9 cellular contexts compared by ENCODE assay signal in the genomic region with DNA sequence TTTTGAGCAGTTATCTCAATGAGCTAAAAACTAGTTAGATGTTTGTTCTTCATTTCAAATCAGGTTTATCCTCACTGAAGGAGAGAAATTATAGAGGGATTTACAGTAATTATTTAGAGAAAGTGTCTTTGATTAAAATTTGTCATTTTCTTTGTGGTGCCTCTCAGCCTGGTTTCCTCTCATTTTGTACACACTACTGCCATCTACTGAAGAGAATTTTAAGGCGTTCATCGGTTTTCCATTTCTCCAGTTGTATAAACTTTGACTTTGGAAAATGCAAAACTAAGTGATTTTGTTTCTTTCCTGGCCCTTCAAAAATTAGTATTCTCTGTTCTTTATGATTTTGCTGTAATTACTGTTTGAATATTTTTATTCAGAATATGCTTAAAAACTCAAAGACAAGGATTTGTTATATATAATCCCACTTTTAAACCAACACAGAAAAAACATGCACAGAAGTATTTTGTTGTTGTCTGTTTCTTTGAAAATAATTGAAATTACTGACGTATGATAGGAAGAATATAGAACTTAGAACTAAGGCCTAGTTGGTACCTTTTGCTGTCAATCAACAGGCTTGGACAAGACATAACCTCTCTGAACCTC. TPM values are rescaled to one million over a fixed set of nuclear protein-coding genes. Genes with fewer than 3 reads are reported as not detected.
A peak's percentile ranks its signal among the peaks of the same experiment; 100 is the strongest.
DNase-seq lines count a peak whose midpoint lies in the region; ATAC-seq and TF ChIP-seq lines count a peak whose summit lies in the region.
"Had no signal": no experiment of that assay in that cellular context is flagged by ENCODE, and none has a peak within 500 bp of the region (broad histone marks: within the 10 kb centered on the region; RNA-seq: fewer than 3 reads in every experiment).

No MANE protein-coding gene starts in this region.

- no peaks in the 10 kb centered on the region for H3K79me2 ChIP-seq in OCI-LY3 (ENCODE audit: low read length)

- DNase-seq in heart left ventricle (no peak), left cardiac atrium (no peak), epithelial cell of esophagus (ENCODE audit: low read depth) (peak; percentile 53), progenitor cell of endocrine pancreas (ENCODE audit: low spot score, unreplicated experiment) (no peak), ecto neural progenitor cell (ENCODE audit: low spot score) (no peak)
- no peak for DNase-seq in activated naive CD4-positive, alpha-beta T cell treated with anti-CD3 and anti-CD28 coated beads, Interleukin-2, amount 50 U/mL, for 72 hours (ENCODE audit: low spot score in 2 of 2)
- no peak for DNase-seq in activated naive CD4-positive, alpha-beta T cell treated with anti-CD3 and anti-CD28 coated beads for 36 hours

- no peak overlapping the region for H3K4me3 ChIP-seq in heart left ventricle
- H3K4me3 ChIP-seq in OCI-LY3 (ENCODE audit: low read length), result no peak overlapping the region
- no peak overlapping the region for H3K4me3 ChIP-seq in epithelial cell of esophagus (ENCODE audit: low read length)

- H3K4me1 ChIP-seq in heart left ventricle (peaks cover 0 to 17% (median 0%) of the 10 kb centered on the region in 12 donors), OCI-LY3 (ENCODE audit: low read length) (no peaks in the 10 kb centered on the region)

- no peak overlapping the region for H3K27ac Mint-ChIP-seq in progenitor cell of endocrine pancreas
- H3K27ac Mint-ChIP-seq in activated naive CD4-positive, alpha-beta T cell treated with anti-CD3 and anti-CD28 coated beads, Interleukin-2, amount 50 U/mL, for 72 hours, result no peak overlapping the region
- no peak overlapping the region for H3K27ac Mint-ChIP-seq in activated naive CD4-positive, alpha-beta T cell treated with anti-CD3 and anti-CD28 coated beads for 36 hours
- H3K27ac Mint-ChIP-seq: activated naive CD4-positive, alpha-beta T cell treated with anti-CD3 and anti-CD28 coated beads, Interleukin-2, amount 50 U/mL, for 24 hours had no signal

- H3K27me3 ChIP-seq in heart left ventricle (no peaks in the 10 kb centered on the region), OCI-LY3 (ENCODE audit: low read depth, low read length) (no peaks in the 10 kb centered on the region)

- no peaks in the 10 kb centered on the region for H4K20me1 ChIP-seq in OCI-LY3 (ENCODE audit: insufficient read depth, low read length)

- H3K4me3 Mint-ChIP-seq in progenitor cell of endocrine pancreas (ENCODE audit: low read depth), result no peak overlapping the region
- H3K4me3 Mint-ChIP-seq in activated naive CD4-positive, alpha-beta T cell treated with anti-CD3 and anti-CD28 coated beads for 36 hours, result no peak overlapping the region
- H3K4me3 Mint-ChIP-seq: activated naive CD4-positive, alpha-beta T cell treated with anti-CD3 and anti-CD28 coated beads, Interleukin-2, amount 50 U/mL, for 24 hours had no signal

- no peak overlapping the region for H3K27ac ChIP-seq in heart left ventricle
- no peak overlapping the region for H3K27ac ChIP-seq in OCI-LY3 (ENCODE audit: low read length)

- ATAC-seq in heart left ventricle (no peak), left cardiac atrium (no peak)
- no peak for ATAC-seq in activated naive CD4-positive, alpha-beta T cell treated with anti-CD3 and anti-CD28 coated beads, Interleukin-2, amount 50 U/mL, for 72 hours

- no peaks in the 10 kb centered on the region for H3K27me3 Mint-ChIP-seq in progenitor cell of endocrine pancreas
- H3K27me3 Mint-ChIP-seq in activated naive CD4-positive, alpha-beta T cell treated with anti-CD3 and anti-CD28 coated beads for 36 hours (ENCODE audit: low read depth), result no peaks in the 10 kb centered on the region
- H3K27me3 Mint-ChIP-seq: activated naive CD4-positive, alpha-beta T cell treated with anti-CD3 and anti-CD28 coated beads, Interleukin-2, amount 50 U/mL, for 24 hours had no signal

- WGBS in heart left ventricle, 4 donors, result 24 to 34% (median 26%) methylated on average over 3 of the region's 3 CpGs

- no peaks in the 10 kb centered on the region for H3K9me3 ChIP-seq in heart left ventricle
- H3K9me3 ChIP-seq in OCI-LY3 (ENCODE audit: insufficient read depth, low read length), result peaks cover 17% of the 10 kb centered on the region; the same call in 1 of the 2 replicates

- intact Hi-C loops in heart left ventricle (cut with DNase I), result loop anchor here (1.0 to 10.0 kb wide), 12 partner anchors 35 to 560 kb away; partner anchors contain the start of genes FRAS1 (in 2 of the 10) and ANXA3 (in 1 of the 10)
- intact Hi-C loops in left cardiac atrium (cut with DNase I), result loop anchor here (5.0 to 10.0 kb wide), 2 partner anchors 452 to 560 kb away; no protein-coding TSS in a partner anchor
- intact Hi-C loops in activated naive CD4-positive, alpha-beta T cell treated with anti-CD3 and anti-CD28 coated beads for 36 hours (cut with micrococcal nuclease), result loop anchor here (1.0 to 5.0 kb wide), 4 partner anchors 145 to 558 kb away; no protein-coding TSS in a partner anchor

- H3K9me3 Mint-ChIP-seq in progenitor cell of endocrine pancreas (ENCODE audit: low read depth), result no peaks in the 10 kb centered on the region
- H3K9me3 Mint-ChIP-seq in activated naive CD4-positive, alpha-beta T cell treated with anti-CD3 and anti-CD28 coated beads, Interleukin-2, amount 50 U/mL, for 72 hours, result no peaks in the 10 kb centered on the region
- no peaks in the 10 kb centered on the region for H3K9me3 Mint-ChIP-seq in activated naive CD4-positive, alpha-beta T cell treated with anti-CD3 and anti-CD28 coated beads for 36 hours
- H3K9me3 Mint-ChIP-seq: activated naive CD4-positive, alpha-beta T cell treated with anti-CD3 and anti-CD28 coated beads, Interleukin-2, amount 50 U/mL, for 24 hours had no signal

- peaks cover 19% of the 10 kb centered on the region for H3K36me3 Mint-ChIP-seq in progenitor cell of endocrine pancreas (ENCODE audit: insufficient read depth)
- H3K36me3 Mint-ChIP-seq in activated naive CD4-positive, alpha-beta T cell treated with anti-CD3 and anti-CD28 coated beads, Interleukin-2, amount 50 U/mL, for 72 hours, result no peaks in the 10 kb centered on the region
- no peaks in the 10 kb centered on the region for H3K36me3 Mint-ChIP-seq in activated naive CD4-positive, alpha-beta T cell treated with anti-CD3 and anti-CD28 coated beads for 36 hours (ENCODE audit: low read depth)
- H3K36me3 Mint-ChIP-seq: activated naive CD4-positive, alpha-beta T cell treated with anti-CD3 and anti-CD28 coated beads, Interleukin-2, amount 50 U/mL, for 24 hours had no signal

- TF ChIP-seq POLR2A in heart left ventricle (IDR thresholded peaks at IDR 0.05), result no peak

- no peak overlapping the region for H3K4me2 ChIP-seq in OCI-LY3 (ENCODE audit: low read length)

- H3K4me1 Mint-ChIP-seq in progenitor cell of endocrine pancreas (ENCODE audit: low read depth), result no peaks in the 10 kb centered on the region
- H3K4me1 Mint-ChIP-seq in activated naive CD4-positive, alpha-beta T cell treated with anti-CD3 and anti-CD28 coated beads for 36 hours (ENCODE audit: low read depth), result no peaks in the 10 kb centered on the region
- H3K4me1 Mint-ChIP-seq: activated naive CD4-positive, alpha-beta T cell treated with anti-CD3 and anti-CD28 coated beads, Interleukin-2, amount 50 U/mL, for 24 hours had no signal

- H3K36me3 ChIP-seq in heart left ventricle (no peaks in the 10 kb centered on the region), OCI-LY3 (replicated peaks; ENCODE audit: low read depth, low read length) (no peaks in the 10 kb centered on the region)

- TF ChIP-seq CTCF in heart left ventricle (IDR thresholded peaks at IDR 0.05) (peak; percentile 41 to 76 (median 68)), OCI-LY3 (IDR thresholded peaks at IDR 0.05; ENCODE audit: low read depth, low read length) (peak; percentile 42), epithelial cell of esophagus (IDR thresholded peaks at IDR 0.05; ENCODE audit: insufficient read depth, low read depth, low read length, missing control alignments) (peak; percentile 67), progenitor cell of endocrine pancreas (IDR thresholded peaks at IDR 0.05; ENCODE audit: unreplicated experiment) (peak; percentile 66)

- CTCF ChIA-PET in activated naive CD4-positive, alpha-beta T cell treated with anti-CD3 and anti-CD28 coated beads for 36 hours (lab: Charles Lee), result interaction anchor here (0.9 to 2.0 kb wide), 5 partner anchors 9 to 557 kb away, joined by 3 to 7 read pairs (median 3); no protein-coding TSS in a partner anchor

- H3K9ac ChIP-seq in OCI-LY3 (ENCODE audit: low read length), result no peak overlapping the region

- no peak overlapping the region for H2AFZ ChIP-seq in OCI-LY3 (ENCODE audit: low read depth, low read length)

RNA-seq across cellular contexts. Expression of gene ANXA3, which starts 34.4 kb away (rescaled TPM):
- total RNA-seq in heart left ventricle (100 to 1,000 TPM in 1 of 9 donors, 10 to 100 TPM in 8; 12.9 to 119 (median 28.7) TPM), left cardiac atrium (10 to 100 TPM; 27.1 to 59.2 TPM), progenitor cell of endocrine pancreas (108 and 123 TPM in 2 replicates)
- 10 to 100 TPM; 25.3 to 92.6 TPM for polyA plus RNA-seq in heart left ventricle
- 1 to 10 TPM in 1 of 2 donors, not detected in 1; 6.9 TPM for total RNA-seq in activated naive CD4-positive, alpha-beta T cell treated with anti-CD3 and anti-CD28 coated beads, Interleukin-2, amount 50 U/mL, for 72 hours
- total RNA-seq in activated naive CD4-positive, alpha-beta T cell treated with anti-CD3 and anti-CD28 coated beads for 36 hours, result 1 to 10 TPM; 1.2 to 3.0 TPM
